ENCODE assay signal across 1 cellular context in genomic region chr20:50292324-50293243, GRCh38.
TF ChIP-seq lines count a peak whose summit lies in the region.

No MANE protein-coding gene starts in this region.

TF ChIP-seq in K562, 482 proteins besides CTCF, POLR2A, EP300 and RAD21 (continued from another document and continues in another):
- TF ChIP-seq CREB3L1 (IDR thresholded peaks at IDR 0.05; ENCODE audit: borderline replicate concordance, low read depth) (peak; percentile 81; the same call in 1 of the 2 replicates), SIRT6 (IDR thresholded peaks at IDR 0.05; ENCODE audit: low read depth, low read length) (no peak), ZNF644 (tag; IDR thresholded peaks at IDR 0.05; ENCODE audit: low read depth) (peak; percentile 78; the same call in 1 of the 2 replicates), CHCHD3 (CRISPR knock-in tag; IDR thresholded peaks at IDR 0.05) (no peak), PML (IDR thresholded peaks at IDR 0.05; ENCODE audit: low read length) (peak; percentile 59; the same call in 1 of the 2 replicates), U2AF2 (optimal IDR thresholded peaks at IDR 0.05; ENCODE audit: low read depth, low read length) (no peak), HDAC6 (IDR thresholded peaks at IDR 0.05; ENCODE audit: low read depth, low read length) (no peak), RAD51 (IDR thresholded peaks at IDR 0.05; ENCODE audit: borderline replicate concordance, low read depth) (peak; percentile 75), TEAD2 (tag; IDR thresholded peaks at IDR 0.05) (peak; percentile 65; the same call in 1 of the 2 replicates), TAF15 (IDR thresholded peaks at IDR 0.05; ENCODE audit: low read depth, low read length) (no peak), TRIM25 (IDR thresholded peaks at IDR 0.05; ENCODE audit: borderline replicate concordance) (no peak), ZNF518B (CRISPR knock-in tag; IDR thresholded peaks at IDR 0.05) (no peak), ZC3H8 (IDR thresholded peaks at IDR 0.05) (no peak), SMARCA5 (IDR thresholded peaks at IDR 0.05) (peak; percentile 98), PYGO2 (tag; IDR thresholded peaks at IDR 0.05) (peak; percentile 57; the same call in 1 of the 2 replicates), KAT2B (IDR thresholded peaks at IDR 0.05; ENCODE audit: low read depth, low read length) (no peak), ZNF239 (CRISPR knock-in tag; IDR thresholded peaks at IDR 0.05) (peak; percentile 51), RHOXF2B (CRISPR knock-in tag; conservative IDR thresholded peaks at IDR 0.05) (no peak), NR2C2 (CRISPR knock-in tag; IDR thresholded peaks at IDR 0.05) (peak; percentile 44; the same call in 1 of the 2 replicates), NR2C2 (tag; IDR thresholded peaks at IDR 0.05) (peak; percentile 98), ZNF431 (CRISPR knock-in tag; IDR thresholded peaks at IDR 0.05) (peak; percentile 72; the same call in 1 of the 2 replicates), ARID2 (IDR thresholded peaks at IDR 0.05) (peak; percentile 55; the same call in 1 of the 2 replicates), ZFPM2 (CRISPR knock-in tag; IDR thresholded peaks at IDR 0.05) (no peak; the same call in 1 of the 2 replicates), THRB (CRISPR knock-in tag; conservative IDR thresholded peaks at IDR 0.05) (no peak; the same call in 1 of the 2 replicates), MAX (CRISPR knock-in tag; IDR thresholded peaks at IDR 0.05) (peak; percentile 98), OTX1 (CRISPR knock-in tag; IDR thresholded peaks at IDR 0.05) (no peak), STAT6 (CRISPR knock-in tag; IDR thresholded peaks at IDR 0.05) (no peak), SMAD2 (IDR thresholded peaks at IDR 0.05; ENCODE audit: low read depth, low read length) (no peak), PTTG1 (tag; IDR thresholded peaks at IDR 0.05; ENCODE audit: low read depth) (peak; percentile 75), PRMT5 (CRISPR knock-in tag; IDR thresholded peaks at IDR 0.05) (no peak), ZNF212 (CRISPR knock-in tag; IDR thresholded peaks at IDR 0.05) (no peak), BDP1 (IDR thresholded peaks at IDR 0.05; ENCODE audit: insufficient read depth, insufficient read length) (no peak), ZNF165 (CRISPR knock-in tag; IDR thresholded peaks at IDR 0.05; ENCODE audit: borderline replicate concordance) (no peak), MCM7 (IDR thresholded peaks at IDR 0.05) (no peak), DMBX1 (CRISPR knock-in tag; IDR thresholded peaks at IDR 0.05; ENCODE audit: borderline replicate concordance) (peak; percentile 82; the same call in 1 of the 2 replicates), FOXM1 (IDR thresholded peaks at IDR 0.05; ENCODE audit: low read depth) (peak; percentile 50; the same call in 1 of the 2 replicates), FOXM1 (CRISPR knock-in tag; IDR thresholded peaks at IDR 0.05; ENCODE audit: low read depth) (no peak), MEF2A (IDR thresholded peaks at IDR 0.05; ENCODE audit: control insufficient read depth, low read depth, low read length) (peak; percentile 76; the same call in 1 of the 2 replicates), MYC (IDR thresholded peaks at IDR 0.05; ENCODE audit: low read depth, low read length) (peak; percentile 90), MYC (CRISPR knock-in tag; IDR thresholded peaks at IDR 0.05; ENCODE audit: borderline replicate concordance, low read depth) (no peak), KAT7 (CRISPR knock-in tag; IDR thresholded peaks at IDR 0.05; ENCODE audit: borderline replicate concordance) (no peak; the same call in 1 of the 2 replicates), ARID1B (IDR thresholded peaks at IDR 0.05) (peak; percentile 97), ZNF75A (CRISPR knock-in tag; IDR thresholded peaks at IDR 0.05) (no peak)
- TF ChIP-seq, protein P1, sequence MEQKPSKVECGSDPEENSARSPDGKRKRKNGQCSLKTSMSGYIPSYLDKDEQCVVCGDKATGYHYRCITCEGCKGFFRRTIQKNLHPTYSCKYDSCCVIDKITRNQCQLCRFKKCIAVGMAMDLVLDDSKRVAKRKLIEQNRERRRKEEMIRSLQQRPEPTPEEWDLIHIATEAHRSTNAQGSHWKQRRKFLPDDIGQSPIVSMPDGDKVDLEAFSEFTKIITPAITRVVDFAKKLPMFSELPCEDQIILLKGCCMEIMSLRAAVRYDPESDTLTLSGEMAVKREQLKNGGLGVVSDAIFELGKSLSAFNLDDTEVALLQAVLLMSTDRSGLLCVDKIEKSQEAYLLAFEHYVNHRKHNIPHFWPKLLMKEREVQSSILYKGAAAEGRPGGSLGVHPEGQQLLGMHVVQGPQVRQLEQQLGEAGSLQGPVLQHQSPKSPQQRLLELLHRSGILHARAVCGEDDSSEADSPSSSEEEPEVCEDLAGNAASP (IDR thresholded peaks at IDR 0.05) = no peak
- TF ChIP-seq, protein P2, sequence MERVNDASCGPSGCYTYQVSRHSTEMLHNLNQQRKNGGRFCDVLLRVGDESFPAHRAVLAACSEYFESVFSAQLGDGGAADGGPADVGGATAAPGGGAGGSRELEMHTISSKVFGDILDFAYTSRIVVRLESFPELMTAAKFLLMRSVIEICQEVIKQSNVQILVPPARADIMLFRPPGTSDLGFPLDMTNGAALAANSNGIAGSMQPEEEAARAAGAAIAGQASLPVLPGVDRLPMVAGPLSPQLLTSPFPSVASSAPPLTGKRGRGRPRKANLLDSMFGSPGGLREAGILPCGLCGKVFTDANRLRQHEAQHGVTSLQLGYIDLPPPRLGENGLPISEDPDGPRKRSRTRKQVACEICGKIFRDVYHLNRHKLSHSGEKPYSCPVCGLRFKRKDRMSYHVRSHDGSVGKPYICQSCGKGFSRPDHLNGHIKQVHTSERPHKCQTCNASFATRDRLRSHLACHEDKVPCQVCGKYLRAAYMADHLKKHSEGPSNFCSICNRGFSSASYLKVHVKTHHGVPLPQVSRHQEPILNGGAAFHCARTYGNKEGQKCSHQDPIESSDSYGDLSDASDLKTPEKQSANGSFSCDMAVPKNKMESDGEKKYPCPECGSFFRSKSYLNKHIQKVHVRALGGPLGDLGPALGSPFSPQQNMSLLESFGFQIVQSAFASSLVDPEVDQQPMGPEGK (CRISPR knock-in tag; IDR thresholded peaks at IDR 0.05; ENCODE audit: borderline replicate concordance) = peak; percentile 46; the same call in 1 of the 2 replicates
- TF ChIP-seq, protein P3, sequence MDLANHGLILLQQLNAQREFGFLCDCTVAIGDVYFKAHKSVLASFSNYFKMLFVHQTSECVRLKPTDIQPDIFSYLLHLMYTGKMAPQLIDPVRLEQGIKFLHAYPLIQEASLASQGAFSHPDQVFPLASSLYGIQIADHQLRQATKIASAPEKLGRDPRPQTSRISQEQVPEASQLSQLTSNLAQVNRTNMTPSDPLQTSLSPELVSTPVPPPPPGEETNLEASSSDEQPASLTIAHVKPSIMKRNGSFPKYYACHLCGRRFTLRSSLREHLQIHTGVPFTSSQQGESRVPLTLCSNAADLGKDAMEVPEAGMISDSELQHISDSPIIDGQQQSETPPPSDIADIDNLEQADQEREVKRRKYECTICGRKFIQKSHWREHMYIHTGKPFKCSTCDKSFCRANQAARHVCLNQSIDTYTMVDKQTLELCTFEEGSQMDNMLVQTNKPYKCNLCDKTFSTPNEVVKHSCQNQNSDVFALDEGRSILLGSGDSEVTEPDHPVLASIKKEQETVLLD (IDR thresholded peaks at IDR 0.05) = peak; percentile 87
